In the genomic region with DNA sequence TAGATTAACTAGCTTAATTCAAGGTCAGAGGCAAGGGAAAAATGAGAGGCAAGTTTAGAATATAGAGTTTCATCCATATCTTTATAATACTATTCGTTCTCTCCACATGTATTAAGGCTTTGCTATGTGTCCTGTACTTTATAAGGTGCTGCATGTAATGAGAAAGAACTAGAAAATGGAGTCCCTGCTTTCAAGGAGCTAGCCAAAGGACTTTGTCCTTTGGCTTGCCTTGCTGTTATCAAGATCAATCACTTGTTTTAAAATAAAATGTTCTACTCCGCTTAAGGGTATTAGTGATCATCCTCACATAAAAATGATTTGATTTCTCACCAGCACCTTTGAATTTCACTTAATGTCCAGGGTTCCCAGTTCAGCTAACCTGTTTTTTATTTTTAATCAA, we compare ENCODE assay signal across 36 cellular contexts.
A peak's percentile ranks its signal among the peaks of the same experiment; 100 is the strongest.
DNase-seq lines count a peak whose midpoint lies in the region; ATAC-seq, FAIRE-seq and TF ChIP-seq lines count a peak whose summit lies in the region.
"Had no signal": no experiment of that assay in that cellular context is flagged by ENCODE, and none has a peak within 500 bp of the region (broad histone marks: within the 10 kb centered on the region; RNA-seq: fewer than 3 reads in every experiment).

No MANE protein-coding gene starts in this region.

- H2AFZ ChIP-seq in HepG2 (ENCODE audit: low read length), result no peak overlapping the region
- no peak overlapping the region for H2AFZ ChIP-seq in OCI-LY7 (ENCODE audit: low read length)
- no peak overlapping the region for H2AFZ ChIP-seq in PC-9

- CTCF ChIA-PET in HepG2 (lab: Yijun Ruan, JAX; ENCODE audit: low intra/inter-chr PET ratio, low total read pairs), result no interaction called here
- CTCF ChIA-PET in A549 (lab: Yijun Ruan, JAX), result no interaction called here
- CTCF ChIA-PET in OCI-LY7 (lab: Charles Lee; ENCODE audit: unreplicated experiment), result no interaction called here
- CTCF ChIA-PET in activated CD4-positive, alpha-beta memory T cell treated with anti-CD3 and anti-CD28 coated beads, Interleukin-2, amount 10 ng/mL, durations not matched to agents 7 days and 5 days (lab: Charles Lee), result no interaction called here
- CTCF ChIA-PET in PC-9 (lab: Charles Lee), result no interaction called here

- no peaks in the 10 kb centered on the region for H3K27me3 ChIP-seq in liver (ENCODE audit: control insufficient read depth in 4 of 4, insufficient read depth in 4 of 4, low read length in 3 of 4)
- H3K27me3 ChIP-seq in HepG2 (ENCODE audit: control insufficient read depth in 1 of 2, insufficient read depth in 2 of 2, low read length in 2 of 2), result no peaks in the 10 kb centered on the region; a peak in 1 of 5 replicates
- H3K27me3 ChIP-seq in small intestine (ENCODE audit: control insufficient read depth in 2 of 2, insufficient read depth in 2 of 2, low read length in 2 of 2), result no peaks in the 10 kb centered on the region
- H3K27me3 ChIP-seq in PC-9 (ENCODE audit: insufficient read depth, low read depth), result no peaks in the 10 kb centered on the region
- H3K27me3 ChIP-seq: BE2C; BLaER1; BLaER1 treated with 17β-estradiol and CSF1 and Interleukin-3, amounts not matched to agents 10 nM and 100 nM had no signal

- intact Hi-C loops in HepG2 (cut with micrococcal nuclease; ENCODE audit: unreplicated experiment) (no loop called here), OCI-LY7 (cut with micrococcal nuclease; ENCODE audit: unreplicated experiment) (no loop called here), PC-9 (cut with micrococcal nuclease; ENCODE audit: unreplicated experiment) (no loop called here)

- H3K4me1 ChIP-seq in liver (ENCODE audit: control insufficient read depth in 4 of 4, insufficient read depth in 4 of 4, low read length in 3 of 4), result peaks cover 0 to 5% (median 2%) of the 10 kb centered on the region in 4 donors
- H3K4me1 ChIP-seq in HepG2 (ENCODE audit: insufficient read depth, low read length), result no peaks in the 10 kb centered on the region
- no peaks in the 10 kb centered on the region for H3K4me1 ChIP-seq in A549
- no peaks in the 10 kb centered on the region for H3K4me1 ChIP-seq in small intestine (ENCODE audit: control insufficient read depth in 2 of 2, insufficient read depth in 1 of 2, low read depth in 1 of 2, low read length in 1 of 2)
- H3K4me1 ChIP-seq in OCI-LY7 (ENCODE audit: insufficient read depth, low read length, poor library complexity, severe bottlenecking), result no peaks in the 10 kb centered on the region
- H3K4me1 ChIP-seq in PC-9 (replicated peaks; ENCODE audit: insufficient read depth), result no peaks in the 10 kb centered on the region
- H3K4me1 ChIP-seq: BE2C; BLaER1; BLaER1 treated with 17β-estradiol and CSF1 and Interleukin-3, amounts not matched to agents 10 nM and 100 nM; Caco-2 had no signal

- no peaks in the 10 kb centered on the region for H4K20me1 ChIP-seq in HepG2 (ENCODE audit: insufficient read depth, low read length)
- no peaks in the 10 kb centered on the region for H4K20me1 ChIP-seq in OCI-LY7 (ENCODE audit: insufficient read depth, low read length)
- no peaks in the 10 kb centered on the region for H4K20me1 ChIP-seq in PC-9 (ENCODE audit: insufficient read depth)
- H4K20me1 ChIP-seq: BLaER1; BLaER1 treated with 17β-estradiol and CSF1 and Interleukin-3, amounts not matched to agents 10 nM and 100 nM had no signal

- TF ChIP-seq EP300 in HepG2 (IDR thresholded peaks at IDR 0.05; ENCODE audit: low read depth in 2 of 2, low read length in 2 of 2) (no peak), HepG2 (CRISPR knock-in tag; IDR thresholded peaks at IDR 0.05; ENCODE audit: borderline replicate concordance) (no peak), A549 (IDR thresholded peaks at IDR 0.05) (no peak)

- TF ChIP-seq RAD21 in liver (IDR thresholded peaks at IDR 0.05) (no peak), HepG2 (CRISPR knock-in tag; IDR thresholded peaks at IDR 0.05) (no peak), A549 (conservative IDR thresholded peaks at IDR 0.05 in 1 of 2, IDR thresholded peaks at IDR 0.05 in 1 of 2) (no peak)

- H3K4me3 ChIP-seq in liver (ENCODE audit: low read depth in 1 of 3, low read length in 3 of 3) (no peak overlapping the region), HepG2 (replicated peaks in 1 of 3; ENCODE audit: insufficient read depth in 1 of 3, low read depth in 2 of 3, low read length in 3 of 3) (no peak overlapping the region), A549 (no peak overlapping the region), small intestine (ENCODE audit: low read depth in 1 of 2, low read length in 2 of 2) (no peak overlapping the region), OCI-LY7 (ENCODE audit: low read depth, low read length, poor library complexity, severe bottlenecking) (no peak overlapping the region), PC-9 (no peak overlapping the region)
- H3K4me3 ChIP-seq: BLaER1; BLaER1 treated with 17β-estradiol and CSF1 and Interleukin-3, amounts not matched to agents 10 nM and 100 nM had no signal

- DNase-seq in HepG2 (ENCODE audit: low spot score) (no peak), A549 (ENCODE audit: low read depth in 1 of 2, low spot score in 1 of 2) (no peak), left lobe of liver (ENCODE audit: low spot score) (no peak), small intestine (peak; percentile 3), OCI-LY7 (ENCODE audit: low spot score) (no peak), PC-9 (no peak)
- DNase-seq in activated CD4-positive, alpha-beta memory T cell treated with anti-CD3 and anti-CD28 coated beads, Interleukin-2, amount 10 ng/mL, durations not matched to agents 7 days and 5 days, result no peak
- DNase-seq: 8988T; ACHN; AML-193; BE2C; C1 segment of cervical spinal cord; Caco-2; Calu3; CD4-positive, alpha-beta memory T cell; CD4-positive, alpha-beta T cell; CD4-positive, CD25-positive, alpha-beta regulatory T cell; CD8-positive, alpha-beta memory T cell; CD8-positive, alpha-beta T cell; COR-L47; DMS 273 treated with DMSO at 0.1 percent for 48 hours; DMS153; DMS53; DMS79; DMS79 treated with DMSO at 0.1 percent for 48 hours; DND-41; EL had no signal

- no TSS peak for BruUV-seq in HepG2 (replicated peaks; lab: Mats Ljungman, UMichigan)
- BruUV-seq in OCI-LY7 (replicated peaks; lab: Mats Ljungman, UMichigan), result no TSS peak
- BruUV-seq in PC-9 (replicated peaks; lab: Mats Ljungman, UMichigan), result no TSS peak

- in situ Hi-C loops in HepG2 (cut with HindIII; ENCODE audit: extremely low pct_ligation_motif_present, low pct_unique_long_range_greater_than_20kb), result no loop called here

- H3K4me2 ChIP-seq in HepG2 (ENCODE audit: low read depth, low read length) (no peak overlapping the region), A549 (no peak overlapping the region), OCI-LY7 (ENCODE audit: low read length) (no peak overlapping the region), PC-9 (no peak overlapping the region)
- H3K4me2 ChIP-seq: BLaER1; BLaER1 treated with 17β-estradiol and CSF1 and Interleukin-3, amounts not matched to agents 10 nM and 100 nM had no signal

- H3K27me3 Mint-ChIP-seq in activated CD4-positive, alpha-beta memory T cell treated with anti-CD3 and anti-CD28 coated beads, Interleukin-2, amount 10 ng/mL, durations not matched to agents 7 days and 5 days, result no peaks in the 10 kb centered on the region
- H3K27me3 Mint-ChIP-seq: B cell; CD4-positive, alpha-beta T cell; CD4-positive, CD25-positive, alpha-beta regulatory T cell had no signal

- 62% methylated on average over 2 of the region's 2 CpGs for WGBS in liver
- WGBS in HepG2 (ENCODE audit: low lambda C conversion rate), result 28% methylated on average over 2 of the region's 2 CpGs
- WGBS in A549 (ENCODE audit: missing lambda C conversion rate), result 53% methylated on average over 2 of the region's 2 CpGs
- 32 to 64% (median 33%) methylated on average over 2 of the region's 2 CpGs for WGBS in small intestine, 3 donors

- TF ChIP-seq CTCF in liver (IDR thresholded peaks at IDR 0.05; ENCODE audit: low read depth, low read length, missing input control) (no peak), HepG2 (CRISPR knock-in tag; IDR thresholded peaks at IDR 0.05) (no peak), A549 (IDR thresholded peaks at IDR 0.05) (no peak), OCI-LY7 (conservative IDR thresholded peaks at IDR 0.05; ENCODE audit: low read length) (no peak), PC-9 (conservative IDR thresholded peaks at IDR 0.05) (no peak)

- H3K79me2 ChIP-seq in HepG2 (ENCODE audit: insufficient read depth, low read length) (no peaks in the 10 kb centered on the region), OCI-LY7 (ENCODE audit: insufficient read depth, low read depth, low read length) (no peaks in the 10 kb centered on the region), PC-9 (ENCODE audit: low read depth) (no peaks in the 10 kb centered on the region)

- no peaks in the 10 kb centered on the region for H3F3A ChIP-seq in PC-9 (ENCODE audit: insufficient read depth, low read depth)

- ATAC-seq in HepG2 (no peak), A549 (no peak), left lobe of liver (peak; percentile 48)
- ATAC-seq: CD8-positive, alpha-beta T cell had no signal

- POLR2A ChIA-PET in HepG2 (lab: Yijun Ruan, JAX) (no interaction called here), A549 (lab: Yijun Ruan, JAX) (no interaction called here), OCI-LY7 (lab: Charles Lee) (interaction anchor here (1.6 kb wide), 1 partner anchor 15 kb away, joined by 3 read pairs; no protein-coding TSS in a partner anchor), PC-9 (lab: Charles Lee; ENCODE audit: unreplicated experiment) (no interaction called here)
- POLR2A ChIA-PET in activated CD4-positive, alpha-beta memory T cell treated with anti-CD3 and anti-CD28 coated beads, Interleukin-2, amount 10 ng/mL, durations not matched to agents 7 days and 5 days (lab: Charles Lee), result no interaction called here

- H3K9ac ChIP-seq in liver (ENCODE audit: low read depth in 1 of 2, low read length in 2 of 2) (no peak overlapping the region), HepG2 (ENCODE audit: insufficient read depth, low read depth, low read length) (no peak overlapping the region)
- H3K9ac ChIP-seq: BLaER1; BLaER1 treated with 17β-estradiol and CSF1 and Interleukin-3, amounts not matched to agents 10 nM and 100 nM had no signal

- H3K36me3 Mint-ChIP-seq in activated CD4-positive, alpha-beta memory T cell treated with anti-CD3 and anti-CD28 coated beads, Interleukin-2, amount 10 ng/mL, durations not matched to agents 7 days and 5 days (ENCODE audit: low read depth), result no peaks in the 10 kb centered on the region
- H3K36me3 Mint-ChIP-seq: CD14-positive monocyte; CD4-positive, alpha-beta memory T cell; CD4-positive, CD25-positive, alpha-beta regulatory T cell; CD8-positive, alpha-beta memory T cell; CD8-positive, alpha-beta T cell had no signal

- H3K9me3 ChIP-seq in liver (ENCODE audit: control insufficient read depth in 4 of 4, low read length in 3 of 4), result no peaks in the 10 kb centered on the region
- no peaks in the 10 kb centered on the region for H3K9me3 ChIP-seq in HepG2 (ENCODE audit: low read length)
- H3K9me3 ChIP-seq in A549, result no peaks in the 10 kb centered on the region
- H3K9me3 ChIP-seq in small intestine (ENCODE audit: control insufficient read depth, low read depth), result no peaks in the 10 kb centered on the region
- H3K9me3 ChIP-seq in OCI-LY7 (ENCODE audit: low read length), result no peaks in the 10 kb centered on the region
- no peaks in the 10 kb centered on the region for H3K9me3 ChIP-seq in PC-9 (ENCODE audit: insufficient read depth, low read depth)
- H3K9me3 ChIP-seq: BE2C; BLaER1; BLaER1 treated with 17β-estradiol and CSF1 and Interleukin-3, amounts not matched to agents 10 nM and 100 nM; Caco-2 had no signal

- FAIRE-seq in HepG2 (lab: Jason Lieb, UNC) (no peak), A549 (lab: Jason Lieb, UNC) (peak; percentile 39), small intestine (lab: Jason Lieb, UNC) (no peak)
- FAIRE-seq: A204.1, D721Med had no signal

- H3K36me3 ChIP-seq in liver (ENCODE audit: control insufficient read depth in 4 of 4, insufficient read depth in 3 of 4, low read depth in 1 of 4, low read length in 3 of 4) (no peaks in the 10 kb centered on the region), HepG2 (replicated peaks in 1 of 2; ENCODE audit: control insufficient read depth in 1 of 2, insufficient read depth in 2 of 2, low read length in 2 of 2) (no peaks in the 10 kb centered on the region), small intestine (ENCODE audit: control insufficient read depth in 2 of 2, insufficient read depth in 2 of 2, low read length in 2 of 2) (no peaks in the 10 kb centered on the region), OCI-LY7 (ENCODE audit: insufficient read depth, low read length) (no peaks in the 10 kb centered on the region), PC-9 (ENCODE audit: low read depth) (no peaks in the 10 kb centered on the region)
- H3K36me3 ChIP-seq: BE2C; BLaER1; BLaER1 treated with 17β-estradiol and CSF1 and Interleukin-3, amounts not matched to agents 10 nM and 100 nM had no signal

- no peaks in the 10 kb centered on the region for H3K4me1 Mint-ChIP-seq in activated CD4-positive, alpha-beta memory T cell treated with anti-CD3 and anti-CD28 coated beads, Interleukin-2, amount 10 ng/mL, durations not matched to agents 7 days and 5 days
- H3K4me1 Mint-ChIP-seq: B cell; CD14-positive monocyte; CD4-positive, alpha-beta memory T cell; CD4-positive, CD25-positive, alpha-beta regulatory T cell; CD8-positive, alpha-beta memory T cell had no signal

- no peaks in the 10 kb centered on the region for H3K9me3 Mint-ChIP-seq in activated CD4-positive, alpha-beta memory T cell treated with anti-CD3 and anti-CD28 coated beads, Interleukin-2, amount 10 ng/mL, durations not matched to agents 7 days and 5 days
- H3K9me3 Mint-ChIP-seq: CD4-positive, alpha-beta T cell; CD8-positive, alpha-beta T cell had no signal

- H3K4me3 Mint-ChIP-seq in activated CD4-positive, alpha-beta memory T cell treated with anti-CD3 and anti-CD28 coated beads, Interleukin-2, amount 10 ng/mL, durations not matched to agents 7 days and 5 days, result no peak overlapping the region
- H3K4me3 Mint-ChIP-seq: B cell; CD14-positive monocyte; CD4-positive, alpha-beta memory T cell; CD4-positive, alpha-beta T cell; CD4-positive, CD25-positive, alpha-beta regulatory T cell; CD8-positive, alpha-beta memory T cell; CD8-positive, alpha-beta T cell had no signal

- no peaks in the 10 kb centered on the region for H3K9me2 ChIP-seq in OCI-LY7 (ENCODE audit: insufficient read depth, low read length)
- no peaks in the 10 kb centered on the region for H3K9me2 ChIP-seq in PC-9 (ENCODE audit: insufficient read depth)

- no peak for TF ChIP-seq POLR2A in HepG2 (IDR thresholded peaks at IDR 0.05; ENCODE audit: insufficient read depth in 1 of 2, low read depth in 2 of 2, low read length in 2 of 2)
- TF ChIP-seq POLR2A in A549 (IDR thresholded peaks at IDR 0.05; ENCODE audit: low read length), result no peak

- no peak overlapping the region for H3K27ac Mint-ChIP-seq in activated CD4-positive, alpha-beta memory T cell treated with anti-CD3 and anti-CD28 coated beads, Interleukin-2, amount 10 ng/mL, durations not matched to agents 7 days and 5 days
- H3K27ac Mint-ChIP-seq: B cell; CD14-positive monocyte; CD4-positive, alpha-beta memory T cell; CD4-positive, alpha-beta T cell; CD4-positive, CD25-positive, alpha-beta regulatory T cell; CD8-positive, alpha-beta memory T cell; CD8-positive, alpha-beta T cell had no signal

- H3K27ac ChIP-seq in liver (ENCODE audit: low read depth in 1 of 2, low read length in 2 of 2), result no peak overlapping the region
- H3K27ac ChIP-seq in HepG2 (ENCODE audit: extremely low read length, insufficient read depth, low read length), result no peak overlapping the region
- no peak overlapping the region for H3K27ac ChIP-seq in A549
- H3K27ac ChIP-seq in small intestine (ENCODE audit: low read depth in 1 of 2, low read length in 1 of 2), result no peak overlapping the region
- H3K27ac ChIP-seq in OCI-LY7 (ENCODE audit: low read depth, low read length, poor library complexity, severe bottlenecking), result no peak overlapping the region
- no peak overlapping the region for H3K27ac ChIP-seq in PC-9
- H3K27ac ChIP-seq: 22Rv1; BLaER1; BLaER1 treated with 17β-estradiol and CSF1 and Interleukin-3, amounts not matched to agents 10 nM and 100 nM; C4-2B had no signal
